In the genomic region with DNA sequence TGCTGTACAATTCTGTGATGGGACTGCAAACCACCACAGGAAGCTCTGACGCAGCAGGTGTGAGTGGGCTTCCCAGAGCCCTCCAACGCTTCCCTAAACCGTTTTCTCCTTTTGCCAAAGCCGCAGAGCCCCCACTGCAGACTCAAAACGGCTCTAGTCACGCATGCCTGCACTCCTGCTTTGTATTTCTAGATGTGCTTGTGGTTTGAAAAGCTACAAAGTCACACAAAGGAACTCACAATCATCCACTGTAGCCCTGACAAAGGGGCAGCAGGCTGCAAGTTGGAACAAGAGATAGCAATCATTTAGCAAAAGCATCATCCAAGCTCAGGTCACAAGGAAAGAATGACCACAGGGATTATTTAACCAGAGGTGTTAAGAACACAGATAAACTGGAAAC, we compare ENCODE assay signal across 15 cellular contexts.
DNase-seq lines count a peak whose midpoint lies in the region; ATAC-seq lines count a peak whose summit lies in the region.
"Had no signal": no experiment of that assay in that cellular context is flagged by ENCODE, and none has a peak within 500 bp of the region (broad histone marks: within the 10 kb centered on the region; RNA-seq: fewer than 3 reads in every experiment).

No MANE protein-coding gene starts in this region.

- peak overlapping the region; percentile 44 for H3K27ac Mint-ChIP-seq in activated naive CD8-positive, alpha-beta T cell treated with anti-CD3 and anti-CD28 coated beads for 36 hours
- H3K27ac Mint-ChIP-seq: CD4-positive, alpha-beta T cell had no signal

- H3K4me3 Mint-ChIP-seq in activated naive CD8-positive, alpha-beta T cell treated with anti-CD3 and anti-CD28 coated beads for 36 hours = no peak overlapping the region
- H3K4me3 Mint-ChIP-seq: CD4-positive, alpha-beta T cell had no signal

- H3K36me3 Mint-ChIP-seq in activated naive CD8-positive, alpha-beta T cell treated with anti-CD3 and anti-CD28 coated beads for 36 hours = no peaks in the 10 kb centered on the region

- H3K27me3 Mint-ChIP-seq in activated naive CD8-positive, alpha-beta T cell treated with anti-CD3 and anti-CD28 coated beads for 36 hours = peaks cover 44% of the 10 kb centered on the region

- peaks cover 35% of the 10 kb centered on the region for H3K4me1 Mint-ChIP-seq in activated naive CD8-positive, alpha-beta T cell treated with anti-CD3 and anti-CD28 coated beads for 36 hours

- DNase-seq in GF-D8 (lab: John Stamatoyannopoulos, UW) (peak; percentile 52), SHP77 (lab: John Stamatoyannopoulos, UW) (no peak), Ammon's horn (ENCODE audit: low spot score) (no peak), AG08395 (ENCODE audit: low spot score) (no peak)
- peak; percentile 23 for DNase-seq in activated naive CD8-positive, alpha-beta T cell treated with anti-CD3 and anti-CD28 coated beads for 36 hours
- no peak for DNase-seq in stimulated activated naive CD4-positive, alpha-beta T cell (lab: John Stamatoyannopoulos, UW)
- DNase-seq: CD4-positive, alpha-beta T cell; left cardiac atrium; NCI-H2227 treated with DMSO at 0.1 percent for 48 hours; occipital lobe; stimulated activated CD4-positive, alpha-beta T cell treated with anti-CD3 and anti-CD28 coated beads, Interleukin-2, amount 100 ng/mL, for 48 hours; testis had no signal

- H3K9me3 Mint-ChIP-seq in activated naive CD8-positive, alpha-beta T cell treated with anti-CD3 and anti-CD28 coated beads for 36 hours = no peaks in the 10 kb centered on the region
- H3K9me3 Mint-ChIP-seq: CD4-positive, alpha-beta T cell had no signal

- ATAC-seq in GM19351 (IDR thresholded peaks at IDR 0.05; ENCODE audit: unreplicated experiment) (peak; percentile 36), HG03432 (IDR thresholded peaks at IDR 0.05; ENCODE audit: unreplicated experiment) (peak; percentile 38)
- ATAC-seq: HCT116, left cardiac atrium had no signal

Comparison
In these comparisons a context has a peak if more than half of its experiments do, and no peak if none do; other contexts are left out.
1. DNase-seq: peak in GF-D8 (single experiment) and activated naive CD8-positive, alpha-beta T cell treated with anti-CD3 and anti-CD28 coated beads for 36 hours (single experiment); none in SHP77 (0 of 2), stimulated activated naive CD4-positive, alpha-beta T cell (0 of 6), Ammon's horn (single experiment) and AG08395 (single experiment).